ENCODE assay signal across 36 cellular contexts in genomic region chr1:214255509-214255908, GRCh38.
"Had no signal": no experiment of that assay in that cellular context is flagged by ENCODE, and none has a peak within 500 bp of the region (broad histone marks: within the 10 kb centered on the region; RNA-seq: fewer than 3 reads in every experiment).

No MANE protein-coding gene starts in this region.

- H3K4me3 ChIP-seq: MG63 had no signal

- H3K36me3 ChIP-seq: MG63 had no signal

- H3K9me3 ChIP-seq: MG63 had no signal

- DNase-seq: Kasumi-1, MG63, MM.1S, MV-4-11, NCI-H1048, NCI-H1092, NCI-H1092 treated with DMSO at 0.1 percent for 48 hours, NCI-H1105, NCI-H1105 treated with DMSO at 0.1 percent for 48 hours, NCI-H1417, NCI-H1417 treated with DMSO at 0.1 percent for 48 hours, NCI-H1436, NCI-H1436 treated with DMSO at 0.1 percent for 48 hours, NCI-H146, NCI-H1694, NCI-H1694 treated with DMSO at 0.1 percent for 48 hours, NCI-H187, NCI-H187 treated with DMSO at 0.1 percent for 48 hours, NCI-H1930, NCI-H2029, NCI-H2029 treated with DMSO at 0.1 percent for 48 hours, NCI-H2081, NCI-H2081 treated with DMSO at 0.1 percent for 48 hours, NCI-H2107, NCI-H2171, NCI-H2171 treated with DMSO at 0.1 percent for 48 hours, NCI-H2227 treated with DMSO at 0.1 percent for 48 hours, NCI-H226, NCI-H345, NCI-H446, NCI-H446 treated with DMSO at 0.1 percent for 48 hours, NCI-H510A, NCI-H510A treated with DMSO at 0.1 percent for 48 hours, NCI-H524, NCI-H524 treated with DMSO at 0.1 percent for 48 hours, NCI-H526 had no signal
